In the genomic region with DNA sequence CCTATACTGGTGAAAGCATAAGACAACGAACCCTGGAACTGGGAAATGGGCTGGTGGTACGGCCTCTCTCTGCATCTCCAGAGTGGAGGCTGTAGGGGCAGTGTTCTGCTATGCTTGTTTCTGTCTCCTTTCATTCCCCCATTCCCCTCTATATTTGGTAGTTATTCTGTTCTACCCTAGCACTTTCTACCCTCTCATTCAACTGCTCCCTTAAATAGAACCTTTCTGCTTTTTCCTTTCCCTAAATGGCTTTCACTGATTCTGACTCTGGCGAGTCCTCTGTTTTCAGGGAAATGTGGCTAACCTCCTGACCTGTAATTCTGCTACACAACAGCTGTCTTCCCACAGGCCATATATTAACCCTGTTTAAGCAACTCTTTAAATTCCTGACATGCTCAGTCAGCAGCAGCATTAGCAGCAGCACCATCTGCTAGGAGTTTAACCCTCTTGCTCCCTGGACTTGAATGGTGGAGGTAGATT, we compare ENCODE assay signal across 8 cellular contexts.
DNase-seq lines count a peak whose midpoint lies in the region; ATAC-seq lines count a peak whose summit lies in the region.

No MANE protein-coding gene starts in this region.

- no peaks in the 10 kb centered on the region for H3K36me3 ChIP-seq in SJCRH30
- H3K36me3 ChIP-seq in aorta (ENCODE audit: control insufficient read depth in 1 of 2, insufficient read depth in 2 of 2, low read length in 1 of 2): no peaks in the 10 kb centered on the region

- DNase-seq in left ventricle myocardium superior (no peak), cardiac septum (ENCODE audit: low spot score) (no peak), SJCRH30 (peak; percentile 87 to 95), hepatic stellate cell (ENCODE audit: low spot score) (peak; percentile 26), aorta (no peak)
- no peak for DNase-seq in stimulated activated CD4-positive, alpha-beta T cell treated with anti-CD3 and anti-CD28 coated beads, Interleukin-2, amount 100 ng/mL, for 48 hours

- no peaks in the 10 kb centered on the region for H3K9me3 ChIP-seq in SJCRH30 (replicated peaks)
- no peaks in the 10 kb centered on the region for H3K9me3 ChIP-seq in aorta (ENCODE audit: control insufficient read depth, low read length)

- WGBS in aorta, 2 donors: 19 to 24% methylated on average over 3 of the region's 3 CpGs

- intact Hi-C loops in left ventricle myocardium superior (cut with micrococcal nuclease) (no loop called here), cardiac septum (cut with DNase I) (no loop called here), aorta (cut with DNase I) (no loop called here)

- H3K4me1 ChIP-seq in SJCRH30 (peaks cover 50% of the 10 kb centered on the region), aorta (ENCODE audit: control insufficient read depth in 1 of 2, insufficient read depth in 2 of 2, low read length in 2 of 2) (no peaks in the 10 kb centered on the region)

- peak overlapping the region; percentile 28 for H3K27ac ChIP-seq in SJCRH30
- no peak overlapping the region for H3K27ac ChIP-seq in aorta (ENCODE audit: low read depth in 1 of 2, low read length in 2 of 2)

- H3K27me3 ChIP-seq in SJCRH30 (no peaks in the 10 kb centered on the region), aorta (ENCODE audit: control insufficient read depth in 1 of 2, insufficient read depth in 2 of 2, low read length in 1 of 2) (no peaks in the 10 kb centered on the region)

- H3K4me3 ChIP-seq in SJCRH30: no peak overlapping the region
- no peak overlapping the region for H3K4me3 ChIP-seq in aorta (ENCODE audit: low read length in 2 of 2)

- ATAC-seq in left ventricle myocardium superior: peak; percentile 37
- no peak for ATAC-seq in HG03521 (IDR thresholded peaks at IDR 0.05; ENCODE audit: unreplicated experiment)
- no peak for ATAC-seq in aorta (ENCODE audit: low FRiP score)
- no peak for ATAC-seq in GM21825 (IDR thresholded peaks at IDR 0.05; ENCODE audit: unreplicated experiment)

Comparison
In these comparisons a context has a peak if more than half of its experiments do, and no peak if none do; other contexts are left out.
1. DNase-seq: peak in SJCRH30 (2 of 2) and hepatic stellate cell (single experiment); none in left ventricle myocardium superior (single experiment), cardiac septum (single experiment), aorta (0 of 2) and stimulated activated CD4-positive, alpha-beta T cell treated with anti-CD3 and anti-CD28 coated beads, Interleukin-2, amount 100 ng/mL, for 48 hours (0 of 2).